ENCODE assay signal across 1 cellular context in the genomic region with DNA sequence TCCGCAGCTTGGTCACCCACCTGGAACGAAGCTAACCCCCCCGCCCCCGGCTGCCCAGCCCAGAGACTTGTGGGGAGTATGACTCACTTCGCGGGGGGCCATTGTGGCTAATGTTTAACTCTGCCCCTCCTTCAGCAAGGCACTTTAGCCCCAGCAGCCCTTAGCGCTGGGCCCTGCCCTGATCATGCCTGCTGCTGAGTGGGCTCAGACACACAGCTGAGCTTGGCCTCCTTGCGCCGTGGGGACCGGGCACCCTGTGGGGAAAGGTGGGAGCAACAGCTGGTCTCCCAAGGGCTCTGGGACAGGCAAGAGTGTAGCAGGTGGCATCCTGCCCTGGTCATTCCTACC.
TF ChIP-seq lines count a peak whose summit lies in the region.

No MANE protein-coding gene starts in this region.

TF ChIP-seq in HepG2, 621 proteins besides CTCF, POLR2A, EP300 and RAD21 (continued from another document and continues in another):
- TF ChIP-seq, protein P1, sequence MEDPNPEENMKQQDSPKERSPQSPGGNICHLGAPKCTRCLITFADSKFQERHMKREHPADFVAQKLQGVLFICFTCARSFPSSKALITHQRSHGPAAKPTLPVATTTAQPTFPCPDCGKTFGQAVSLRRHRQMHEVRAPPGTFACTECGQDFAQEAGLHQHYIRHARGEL (CRISPR knock-in tag; IDR thresholded peaks at IDR 0.05) = no peak
- TF ChIP-seq NCOA2 (CRISPR knock-in tag; IDR thresholded peaks at IDR 0.05) = 0 out of 2 replicates have a peak, but pooled peaks have one; percentile 37
- no peak for TF ChIP-seq ARNT (IDR thresholded peaks at IDR 0.05)
- TF ChIP-seq, protein P2, sequence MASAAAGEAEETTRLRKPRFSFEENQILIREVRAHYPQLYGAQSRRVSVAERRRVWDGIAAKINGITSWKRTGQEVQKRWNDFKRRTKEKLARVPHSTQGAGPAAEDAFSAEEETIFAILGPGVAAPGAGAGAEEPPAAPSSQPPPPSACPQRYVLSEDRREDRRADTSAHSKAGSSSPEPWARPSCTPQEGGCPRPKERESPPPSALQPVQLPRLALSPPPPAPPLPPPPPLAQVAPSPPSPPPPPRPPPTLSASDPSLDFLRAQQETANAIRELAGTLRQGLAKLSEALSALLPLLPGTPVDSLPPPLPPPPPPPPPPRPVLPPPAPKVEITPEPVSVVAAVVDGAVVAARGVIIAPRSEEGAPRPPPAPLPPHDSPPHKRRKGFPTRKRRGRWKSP (CRISPR knock-in tag; IDR thresholded peaks at IDR 0.05) = peak; percentile 91; the same call in 1 of the 2 replicates
- no peak for TF ChIP-seq ZFP36 (IDR thresholded peaks at IDR 0.05; ENCODE audit: borderline replicate concordance, low read depth, low read length, partially characterized antibody)
- TF ChIP-seq KDM3A (CRISPR knock-in tag; IDR thresholded peaks at IDR 0.05; ENCODE audit: low read depth) = peak; percentile 88; the same call in 1 of the 2 replicates
- TF ChIP-seq MZF1 (CRISPR knock-in tag; IDR thresholded peaks at IDR 0.05; ENCODE audit: borderline replicate concordance) = no peak
- TF ChIP-seq SOX5 (CRISPR knock-in tag; IDR thresholded peaks at IDR 0.05; ENCODE audit: borderline replicate concordance) = no peak
- TF ChIP-seq PITX1 (CRISPR knock-in tag; IDR thresholded peaks at IDR 0.05) = no peak
- peak; percentile 72; the same call in 1 of the 2 replicates for TF ChIP-seq JUN (CRISPR knock-in tag; IDR thresholded peaks at IDR 0.05)
- peak; percentile 35; the same call in 1 of the 2 replicates for TF ChIP-seq GATAD1 (CRISPR knock-in tag; IDR thresholded peaks at IDR 0.05)
- TF ChIP-seq TOE1 (CRISPR knock-in tag; IDR thresholded peaks at IDR 0.05) = no peak
- TF ChIP-seq, protein P3, sequence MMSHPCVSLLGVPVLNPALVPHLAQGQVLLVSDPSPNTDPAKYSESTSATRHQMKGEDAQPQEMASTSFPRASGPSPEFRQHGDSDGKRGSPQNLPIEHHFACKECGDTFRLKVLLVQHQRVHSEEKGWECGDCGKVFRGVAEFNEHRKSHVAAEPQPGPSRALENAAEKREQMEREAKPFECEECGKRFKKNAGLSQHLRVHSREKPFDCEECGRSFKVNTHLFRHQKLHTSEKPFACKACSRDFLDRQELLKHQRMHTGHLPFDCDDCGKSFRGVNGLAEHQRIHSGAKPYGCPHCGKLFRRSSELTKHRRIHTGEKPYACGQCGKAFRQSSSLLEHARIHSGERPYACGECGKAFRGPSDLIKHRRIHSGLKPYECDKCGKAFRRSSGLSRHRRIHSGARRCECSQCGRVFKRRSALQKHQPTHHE (CRISPR knock-in tag; IDR thresholded peaks at IDR 0.05; ENCODE audit: borderline replicate concordance) = no peak
- TF ChIP-seq ZFAT (CRISPR knock-in tag; conservative IDR thresholded peaks at IDR 0.05) = no peak
- no peak for TF ChIP-seq ZNF230 (CRISPR knock-in tag; IDR thresholded peaks at IDR 0.05)
- TF ChIP-seq, protein P4, sequence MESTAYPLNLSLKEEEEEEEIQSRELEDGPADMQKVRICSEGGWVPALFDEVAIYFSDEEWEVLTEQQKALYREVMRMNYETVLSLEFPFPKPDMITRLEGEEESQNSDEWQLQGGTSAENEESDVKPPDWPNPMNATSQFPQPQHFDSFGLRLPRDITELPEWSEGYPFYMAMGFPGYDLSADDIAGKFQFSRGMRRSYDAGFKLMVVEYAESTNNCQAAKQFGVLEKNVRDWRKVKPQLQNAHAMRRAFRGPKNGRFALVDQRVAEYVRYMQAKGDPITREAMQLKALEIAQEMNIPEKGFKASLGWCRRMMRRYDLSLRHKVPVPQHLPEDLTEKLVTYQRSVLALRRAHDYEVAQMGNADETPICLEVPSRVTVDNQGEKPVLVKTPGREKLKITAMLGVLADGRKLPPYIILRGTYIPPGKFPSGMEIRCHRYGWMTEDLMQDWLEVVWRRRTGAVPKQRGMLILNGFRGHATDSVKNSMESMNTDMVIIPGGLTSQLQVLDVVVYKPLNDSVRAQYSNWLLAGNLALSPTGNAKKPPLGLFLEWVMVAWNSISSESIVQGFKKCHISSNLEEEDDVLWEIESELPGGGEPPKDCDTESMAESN (CRISPR knock-in tag; conservative IDR thresholded peaks at IDR 0.05) = no peak
- TF ChIP-seq GATA4 (IDR thresholded peaks at IDR 0.05; ENCODE audit: borderline replicate concordance, low read depth) = no peak
- TF ChIP-seq MEF2D (CRISPR knock-in tag; IDR thresholded peaks at IDR 0.05) = 0 out of 2 replicates have a peak, but pooled peaks have one; percentile 37
- peak; percentile 74; the same call in 1 of the 2 replicates for TF ChIP-seq SALL2 (CRISPR knock-in tag; IDR thresholded peaks at IDR 0.05)
- no peak for TF ChIP-seq ZNF598 (CRISPR knock-in tag; IDR thresholded peaks at IDR 0.05; ENCODE audit: borderline replicate concordance)
- peak; percentile 38; the same call in 1 of the 2 replicates for TF ChIP-seq ZBTB20 (CRISPR knock-in tag; IDR thresholded peaks at IDR 0.05; ENCODE audit: borderline replicate concordance, low read depth)
- TF ChIP-seq POGZ (CRISPR knock-in tag; IDR thresholded peaks at IDR 0.05) = 0 out of 2 replicates have a peak, but pooled peaks have one; percentile 65
- peak; percentile 64 for TF ChIP-seq GATAD2A (CRISPR knock-in tag; IDR thresholded peaks at IDR 0.05)
- TF ChIP-seq SNAPC2 (CRISPR knock-in tag; IDR thresholded peaks at IDR 0.05) = no peak
- no peak for TF ChIP-seq PAX8 (CRISPR knock-in tag; IDR thresholded peaks at IDR 0.05; ENCODE audit: borderline replicate concordance)
- TF ChIP-seq, protein P5, sequence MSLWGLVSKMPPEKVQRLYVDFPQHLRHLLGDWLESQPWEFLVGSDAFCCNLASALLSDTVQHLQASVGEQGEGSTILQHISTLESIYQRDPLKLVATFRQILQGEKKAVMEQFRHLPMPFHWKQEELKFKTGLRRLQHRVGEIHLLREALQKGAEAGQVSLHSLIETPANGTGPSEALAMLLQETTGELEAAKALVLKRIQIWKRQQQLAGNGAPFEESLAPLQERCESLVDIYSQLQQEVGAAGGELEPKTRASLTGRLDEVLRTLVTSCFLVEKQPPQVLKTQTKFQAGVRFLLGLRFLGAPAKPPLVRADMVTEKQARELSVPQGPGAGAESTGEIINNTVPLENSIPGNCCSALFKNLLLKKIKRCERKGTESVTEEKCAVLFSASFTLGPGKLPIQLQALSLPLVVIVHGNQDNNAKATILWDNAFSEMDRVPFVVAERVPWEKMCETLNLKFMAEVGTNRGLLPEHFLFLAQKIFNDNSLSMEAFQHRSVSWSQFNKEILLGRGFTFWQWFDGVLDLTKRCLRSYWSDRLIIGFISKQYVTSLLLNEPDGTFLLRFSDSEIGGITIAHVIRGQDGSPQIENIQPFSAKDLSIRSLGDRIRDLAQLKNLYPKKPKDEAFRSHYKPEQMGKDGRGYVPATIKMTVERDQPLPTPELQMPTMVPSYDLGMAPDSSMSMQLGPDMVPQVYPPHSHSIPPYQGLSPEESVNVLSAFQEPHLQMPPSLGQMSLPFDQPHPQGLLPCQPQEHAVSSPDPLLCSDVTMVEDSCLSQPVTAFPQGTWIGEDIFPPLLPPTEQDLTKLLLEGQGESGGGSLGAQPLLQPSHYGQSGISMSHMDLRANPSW (CRISPR knock-in tag; IDR thresholded peaks at IDR 0.05; ENCODE audit: borderline replicate concordance) = no peak
- peak; percentile 31; the same call in 1 of the 2 replicates for TF ChIP-seq MYC (CRISPR knock-in tag; IDR thresholded peaks at IDR 0.05; ENCODE audit: borderline replicate concordance)
- TF ChIP-seq, protein P6, sequence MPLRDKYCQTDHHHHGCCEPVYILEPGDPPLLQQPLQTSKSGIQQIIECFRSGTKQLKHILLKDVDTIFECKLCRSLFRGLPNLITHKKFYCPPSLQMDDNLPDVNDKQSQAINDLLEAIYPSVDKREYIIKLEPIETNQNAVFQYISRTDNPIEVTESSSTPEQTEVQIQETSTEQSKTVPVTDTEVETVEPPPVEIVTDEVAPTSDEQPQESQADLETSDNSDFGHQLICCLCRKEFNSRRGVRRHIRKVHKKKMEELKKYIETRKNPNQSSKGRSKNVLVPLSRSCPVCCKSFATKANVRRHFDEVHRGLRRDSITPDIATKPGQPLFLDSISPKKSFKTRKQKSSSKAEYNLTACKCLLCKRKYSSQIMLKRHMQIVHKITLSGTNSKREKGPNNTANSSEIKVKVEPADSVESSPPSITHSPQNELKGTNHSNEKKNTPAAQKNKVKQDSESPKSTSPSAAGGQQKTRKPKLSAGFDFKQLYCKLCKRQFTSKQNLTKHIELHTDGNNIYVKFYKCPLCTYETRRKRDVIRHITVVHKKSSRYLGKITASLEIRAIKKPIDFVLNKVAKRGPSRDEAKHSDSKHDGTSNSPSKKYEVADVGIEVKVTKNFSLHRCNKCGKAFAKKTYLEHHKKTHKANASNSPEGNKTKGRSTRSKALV (CRISPR knock-in tag; IDR thresholded peaks at IDR 0.05) = 0 out of 2 replicates have a peak, but pooled peaks have one; percentile 27
- peak; percentile 84 for TF ChIP-seq PHF5A (CRISPR knock-in tag; IDR thresholded peaks at IDR 0.05; ENCODE audit: low read depth, unreplicated experiment)
- TF ChIP-seq, protein P7, sequence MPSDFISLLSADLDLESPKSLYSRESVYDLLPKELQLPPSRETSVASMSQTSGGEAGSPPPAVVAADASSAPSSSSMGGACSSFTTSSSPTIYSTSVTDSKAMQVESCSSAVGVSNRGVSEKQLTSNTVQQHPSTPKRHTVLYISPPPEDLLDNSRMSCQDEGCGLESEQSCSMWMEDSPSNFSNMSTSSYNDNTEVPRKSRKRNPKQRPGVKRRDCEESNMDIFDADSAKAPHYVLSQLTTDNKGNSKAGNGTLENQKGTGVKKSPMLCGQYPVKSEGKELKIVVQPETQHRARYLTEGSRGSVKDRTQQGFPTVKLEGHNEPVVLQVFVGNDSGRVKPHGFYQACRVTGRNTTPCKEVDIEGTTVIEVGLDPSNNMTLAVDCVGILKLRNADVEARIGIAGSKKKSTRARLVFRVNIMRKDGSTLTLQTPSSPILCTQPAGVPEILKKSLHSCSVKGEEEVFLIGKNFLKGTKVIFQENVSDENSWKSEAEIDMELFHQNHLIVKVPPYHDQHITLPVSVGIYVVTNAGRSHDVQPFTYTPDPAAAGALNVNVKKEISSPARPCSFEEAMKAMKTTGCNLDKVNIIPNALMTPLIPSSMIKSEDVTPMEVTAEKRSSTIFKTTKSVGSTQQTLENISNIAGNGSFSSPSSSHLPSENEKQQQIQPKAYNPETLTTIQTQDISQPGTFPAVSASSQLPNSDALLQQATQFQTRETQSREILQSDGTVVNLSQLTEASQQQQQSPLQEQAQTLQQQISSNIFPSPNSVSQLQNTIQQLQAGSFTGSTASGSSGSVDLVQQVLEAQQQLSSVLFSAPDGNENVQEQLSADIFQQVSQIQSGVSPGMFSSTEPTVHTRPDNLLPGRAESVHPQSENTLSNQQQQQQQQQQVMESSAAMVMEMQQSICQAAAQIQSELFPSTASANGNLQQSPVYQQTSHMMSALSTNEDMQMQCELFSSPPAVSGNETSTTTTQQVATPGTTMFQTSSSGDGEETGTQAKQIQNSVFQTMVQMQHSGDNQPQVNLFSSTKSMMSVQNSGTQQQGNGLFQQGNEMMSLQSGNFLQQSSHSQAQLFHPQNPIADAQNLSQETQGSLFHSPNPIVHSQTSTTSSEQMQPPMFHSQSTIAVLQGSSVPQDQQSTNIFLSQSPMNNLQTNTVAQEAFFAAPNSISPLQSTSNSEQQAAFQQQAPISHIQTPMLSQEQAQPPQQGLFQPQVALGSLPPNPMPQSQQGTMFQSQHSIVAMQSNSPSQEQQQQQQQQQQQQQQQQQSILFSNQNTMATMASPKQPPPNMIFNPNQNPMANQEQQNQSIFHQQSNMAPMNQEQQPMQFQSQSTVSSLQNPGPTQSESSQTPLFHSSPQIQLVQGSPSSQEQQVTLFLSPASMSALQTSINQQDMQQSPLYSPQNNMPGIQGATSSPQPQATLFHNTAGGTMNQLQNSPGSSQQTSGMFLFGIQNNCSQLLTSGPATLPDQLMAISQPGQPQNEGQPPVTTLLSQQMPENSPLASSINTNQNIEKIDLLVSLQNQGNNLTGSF (CRISPR knock-in tag; IDR thresholded peaks at IDR 0.05) = no peak
- TF ChIP-seq DNMT3B (CRISPR knock-in tag; conservative IDR thresholded peaks at IDR 0.05) = no peak
- peak; percentile 23; the same call in 1 of the 2 replicates for TF ChIP-seq HNF4A (CRISPR knock-in tag; IDR thresholded peaks at IDR 0.05)
- no peak for TF ChIP-seq ZNF747 (CRISPR knock-in tag; IDR thresholded peaks at IDR 0.05; ENCODE audit: borderline replicate concordance)
- TF ChIP-seq, protein P8, sequence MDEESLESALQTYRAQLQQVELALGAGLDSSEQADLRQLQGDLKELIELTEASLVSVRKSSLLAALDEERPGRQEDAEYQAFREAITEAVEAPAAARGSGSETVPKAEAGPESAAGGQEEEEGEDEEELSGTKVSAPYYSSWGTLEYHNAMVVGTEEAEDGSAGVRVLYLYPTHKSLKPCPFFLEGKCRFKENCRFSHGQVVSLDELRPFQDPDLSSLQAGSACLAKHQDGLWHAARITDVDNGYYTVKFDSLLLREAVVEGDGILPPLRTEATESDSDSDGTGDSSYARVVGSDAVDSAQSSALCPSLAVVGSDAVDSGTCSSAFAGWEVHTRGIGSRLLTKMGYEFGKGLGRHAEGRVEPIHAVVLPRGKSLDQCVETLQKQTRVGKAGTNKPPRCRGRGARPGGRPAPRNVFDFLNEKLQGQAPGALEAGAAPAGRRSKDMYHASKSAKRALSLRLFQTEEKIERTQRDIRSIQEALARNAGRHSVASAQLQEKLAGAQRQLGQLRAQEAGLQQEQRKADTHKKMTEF (CRISPR knock-in tag; IDR thresholded peaks at IDR 0.05) = peak; percentile 48; the same call in 1 of the 2 replicates
- TF ChIP-seq HNRNPL (IDR thresholded peaks at IDR 0.05; ENCODE audit: low read depth, low read length) = peak; percentile 93
- TF ChIP-seq ZFYVE20 (CRISPR knock-in tag; IDR thresholded peaks at IDR 0.05; ENCODE audit: borderline replicate concordance, low read depth) = no peak
- TF ChIP-seq SP4 (CRISPR knock-in tag; IDR thresholded peaks at IDR 0.05) = 0 out of 2 replicates have a peak, but pooled peaks have one; percentile 44
- TF ChIP-seq, protein P9, sequence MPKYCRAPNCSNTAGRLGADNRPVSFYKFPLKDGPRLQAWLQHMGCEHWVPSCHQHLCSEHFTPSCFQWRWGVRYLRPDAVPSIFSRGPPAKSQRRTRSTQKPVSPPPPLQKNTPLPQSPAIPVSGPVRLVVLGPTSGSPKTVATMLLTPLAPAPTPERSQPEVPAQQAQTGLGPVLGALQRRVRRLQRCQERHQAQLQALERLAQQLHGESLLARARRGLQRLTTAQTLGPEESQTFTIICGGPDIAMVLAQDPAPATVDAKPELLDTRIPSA (CRISPR knock-in tag; IDR thresholded peaks at IDR 0.05; ENCODE audit: borderline replicate concordance) = no peak
- TF ChIP-seq CHCHD3 (CRISPR knock-in tag; IDR thresholded peaks at IDR 0.05) = no peak
- peak; percentile 35; the same call in 1 of the 2 replicates for TF ChIP-seq ZNF777 (CRISPR knock-in tag; IDR thresholded peaks at IDR 0.05)
- TF ChIP-seq, protein P10, sequence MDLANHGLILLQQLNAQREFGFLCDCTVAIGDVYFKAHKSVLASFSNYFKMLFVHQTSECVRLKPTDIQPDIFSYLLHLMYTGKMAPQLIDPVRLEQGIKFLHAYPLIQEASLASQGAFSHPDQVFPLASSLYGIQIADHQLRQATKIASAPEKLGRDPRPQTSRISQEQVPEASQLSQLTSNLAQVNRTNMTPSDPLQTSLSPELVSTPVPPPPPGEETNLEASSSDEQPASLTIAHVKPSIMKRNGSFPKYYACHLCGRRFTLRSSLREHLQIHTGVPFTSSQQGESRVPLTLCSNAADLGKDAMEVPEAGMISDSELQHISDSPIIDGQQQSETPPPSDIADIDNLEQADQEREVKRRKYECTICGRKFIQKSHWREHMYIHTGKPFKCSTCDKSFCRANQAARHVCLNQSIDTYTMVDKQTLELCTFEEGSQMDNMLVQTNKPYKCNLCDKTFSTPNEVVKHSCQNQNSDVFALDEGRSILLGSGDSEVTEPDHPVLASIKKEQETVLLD (CRISPR knock-in tag; IDR thresholded peaks at IDR 0.05; ENCODE audit: low read depth) = no peak
